In the genomic region with DNA sequence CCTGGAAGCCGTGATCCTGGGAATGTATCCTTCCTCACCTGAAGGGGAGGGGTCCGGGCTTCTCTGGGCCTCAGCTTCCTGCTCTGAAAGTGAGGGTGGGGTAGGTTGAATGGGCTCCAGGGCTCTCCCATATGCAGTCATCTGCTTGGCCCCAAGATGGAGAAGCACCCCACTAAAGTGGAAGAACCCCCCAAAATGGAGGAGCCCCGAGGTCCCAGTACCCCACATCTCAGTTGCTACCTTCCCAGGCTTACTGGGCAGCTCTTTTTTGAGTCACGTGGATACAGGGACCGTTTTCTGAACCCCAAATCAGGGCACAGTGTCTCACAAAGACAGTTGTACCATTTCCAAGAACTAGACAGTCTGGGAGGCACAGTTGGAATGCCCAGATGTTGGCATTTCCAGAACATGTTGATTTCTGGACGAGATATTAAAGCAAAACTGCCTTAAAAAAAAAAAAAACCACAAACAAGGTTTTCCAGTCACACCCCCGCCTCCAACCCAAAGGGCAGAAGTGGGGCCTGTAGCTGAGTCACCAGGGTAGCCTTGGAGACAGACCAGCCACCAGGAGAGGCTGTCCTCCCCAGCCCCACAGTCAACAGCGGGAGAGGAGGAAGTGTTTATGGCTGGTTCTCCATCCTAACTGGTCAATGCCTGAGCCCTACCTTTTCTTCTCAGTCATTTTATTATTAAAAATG, we compare ENCODE assay signal across 1 cellular context.
TF ChIP-seq lines count a peak whose summit lies in the region.

No MANE protein-coding gene starts in this region.

TF ChIP-seq in K562, 482 proteins besides CTCF, POLR2A, EP300 and RAD21 (continued from another document and continues in another):
- TF ChIP-seq, protein P1, sequence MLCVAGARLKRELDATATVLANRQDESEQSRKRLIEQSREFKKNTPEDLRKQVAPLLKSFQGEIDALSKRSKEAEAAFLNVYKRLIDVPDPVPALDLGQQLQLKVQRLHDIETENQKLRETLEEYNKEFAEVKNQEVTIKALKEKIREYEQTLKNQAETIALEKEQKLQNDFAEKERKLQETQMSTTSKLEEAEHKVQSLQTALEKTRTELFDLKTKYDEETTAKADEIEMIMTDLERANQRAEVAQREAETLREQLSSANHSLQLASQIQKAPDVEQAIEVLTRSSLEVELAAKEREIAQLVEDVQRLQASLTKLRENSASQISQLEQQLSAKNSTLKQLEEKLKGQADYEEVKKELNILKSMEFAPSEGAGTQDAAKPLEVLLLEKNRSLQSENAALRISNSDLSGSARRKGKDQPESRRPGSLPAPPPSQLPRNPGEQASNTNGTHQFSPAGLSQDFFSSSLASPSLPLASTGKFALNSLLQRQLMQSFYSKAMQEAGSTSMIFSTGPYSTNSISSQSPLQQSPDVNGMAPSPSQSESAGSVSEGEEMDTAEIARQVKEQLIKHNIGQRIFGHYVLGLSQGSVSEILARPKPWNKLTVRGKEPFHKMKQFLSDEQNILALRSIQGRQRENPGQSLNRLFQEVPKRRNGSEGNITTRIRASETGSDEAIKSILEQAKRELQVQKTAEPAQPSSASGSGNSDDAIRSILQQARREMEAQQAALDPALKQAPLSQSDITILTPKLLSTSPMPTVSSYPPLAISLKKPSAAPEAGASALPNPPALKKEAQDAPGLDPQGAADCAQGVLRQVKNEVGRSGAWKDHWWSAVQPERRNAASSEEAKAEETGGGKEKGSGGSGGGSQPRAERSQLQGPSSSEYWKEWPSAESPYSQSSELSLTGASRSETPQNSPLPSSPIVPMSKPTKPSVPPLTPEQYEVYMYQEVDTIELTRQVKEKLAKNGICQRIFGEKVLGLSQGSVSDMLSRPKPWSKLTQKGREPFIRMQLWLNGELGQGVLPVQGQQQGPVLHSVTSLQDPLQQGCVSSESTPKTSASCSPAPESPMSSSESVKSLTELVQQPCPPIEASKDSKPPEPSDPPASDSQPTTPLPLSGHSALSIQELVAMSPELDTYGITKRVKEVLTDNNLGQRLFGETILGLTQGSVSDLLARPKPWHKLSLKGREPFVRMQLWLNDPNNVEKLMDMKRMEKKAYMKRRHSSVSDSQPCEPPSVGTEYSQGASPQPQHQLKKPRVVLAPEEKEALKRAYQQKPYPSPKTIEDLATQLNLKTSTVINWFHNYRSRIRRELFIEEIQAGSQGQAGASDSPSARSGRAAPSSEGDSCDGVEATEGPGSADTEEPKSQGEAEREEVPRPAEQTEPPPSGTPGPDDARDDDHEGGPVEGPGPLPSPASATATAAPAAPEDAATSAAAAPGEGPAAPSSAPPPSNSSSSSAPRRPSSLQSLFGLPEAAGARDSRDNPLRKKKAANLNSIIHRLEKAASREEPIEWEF (CRISPR knock-in tag; IDR thresholded peaks at IDR 0.05): no peak
- peak; percentile 90 for TF ChIP-seq FOSL1 (tag; conservative IDR thresholded peaks at IDR 0.05)
- no peak for TF ChIP-seq HNRNPLL (IDR thresholded peaks at IDR 0.05; ENCODE audit: low read depth, low read length, poor library complexity, severe bottlenecking)
- TF ChIP-seq, protein P2, sequence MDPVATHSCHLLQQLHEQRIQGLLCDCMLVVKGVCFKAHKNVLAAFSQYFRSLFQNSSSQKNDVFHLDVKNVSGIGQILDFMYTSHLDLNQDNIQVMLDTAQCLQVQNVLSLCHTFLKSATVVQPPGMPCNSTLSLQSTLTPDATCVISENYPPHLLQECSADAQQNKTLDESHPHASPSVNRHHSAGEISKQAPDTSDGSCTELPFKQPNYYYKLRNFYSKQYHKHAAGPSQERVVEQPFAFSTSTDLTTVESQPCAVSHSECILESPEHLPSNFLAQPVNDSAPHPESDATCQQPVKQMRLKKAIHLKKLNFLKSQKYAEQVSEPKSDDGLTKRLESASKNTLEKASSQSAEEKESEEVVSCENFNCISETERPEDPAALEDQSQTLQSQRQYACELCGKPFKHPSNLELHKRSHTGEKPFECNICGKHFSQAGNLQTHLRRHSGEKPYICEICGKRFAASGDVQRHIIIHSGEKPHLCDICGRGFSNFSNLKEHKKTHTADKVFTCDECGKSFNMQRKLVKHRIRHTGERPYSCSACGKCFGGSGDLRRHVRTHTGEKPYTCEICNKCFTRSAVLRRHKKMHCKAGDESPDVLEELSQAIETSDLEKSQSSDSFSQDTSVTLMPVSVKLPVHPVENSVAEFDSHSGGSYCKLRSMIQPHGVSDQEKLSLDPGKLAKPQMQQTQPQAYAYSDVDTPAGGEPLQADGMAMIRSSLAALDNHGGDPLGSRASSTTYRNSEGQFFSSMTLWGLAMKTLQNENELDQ (CRISPR knock-in tag; IDR thresholded peaks at IDR 0.05; ENCODE audit: borderline replicate concordance): no peak
- TF ChIP-seq CHD1 (IDR thresholded peaks at IDR 0.05; ENCODE audit: low read length): no peak
- no peak for TF ChIP-seq ZNF785 (CRISPR knock-in tag; IDR thresholded peaks at IDR 0.05)
- TF ChIP-seq RBFOX2 (IDR thresholded peaks at IDR 0.05; ENCODE audit: low read depth, low read length): no peak
- 0 out of 2 replicates have a peak, but pooled peaks have one; percentile 40 for TF ChIP-seq FOXJ2 (tag; IDR thresholded peaks at IDR 0.05)
- TF ChIP-seq, protein P3, sequence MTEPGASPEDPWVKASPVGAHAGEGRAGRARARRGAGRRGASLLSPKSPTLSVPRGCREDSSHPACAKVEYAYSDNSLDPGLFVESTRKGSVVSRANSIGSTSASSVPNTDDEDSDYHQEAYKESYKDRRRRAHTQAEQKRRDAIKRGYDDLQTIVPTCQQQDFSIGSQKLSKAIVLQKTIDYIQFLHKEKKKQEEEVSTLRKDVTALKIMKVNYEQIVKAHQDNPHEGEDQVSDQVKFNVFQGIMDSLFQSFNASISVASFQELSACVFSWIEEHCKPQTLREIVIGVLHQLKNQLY (CRISPR knock-in tag; conservative IDR thresholded peaks at IDR 0.05): no peak
- TF ChIP-seq EWSR1 (IDR thresholded peaks at IDR 0.05; ENCODE audit: borderline replicate concordance, low read depth, partially characterized antibody): no peak
- TF ChIP-seq ZNF316 (IDR thresholded peaks at IDR 0.05): no peak
- no peak for TF ChIP-seq CREBBP (IDR thresholded peaks at IDR 0.05; ENCODE audit: low read depth, low read length)
- no peak for TF ChIP-seq RBM14 (IDR thresholded peaks at IDR 0.05; ENCODE audit: borderline replicate concordance, insufficient read depth, low read depth, low read length)
- no peak for TF ChIP-seq SMAD1 (IDR thresholded peaks at IDR 0.05; ENCODE audit: low read depth, low read length, partially characterized antibody)
- TF ChIP-seq, protein P4, sequence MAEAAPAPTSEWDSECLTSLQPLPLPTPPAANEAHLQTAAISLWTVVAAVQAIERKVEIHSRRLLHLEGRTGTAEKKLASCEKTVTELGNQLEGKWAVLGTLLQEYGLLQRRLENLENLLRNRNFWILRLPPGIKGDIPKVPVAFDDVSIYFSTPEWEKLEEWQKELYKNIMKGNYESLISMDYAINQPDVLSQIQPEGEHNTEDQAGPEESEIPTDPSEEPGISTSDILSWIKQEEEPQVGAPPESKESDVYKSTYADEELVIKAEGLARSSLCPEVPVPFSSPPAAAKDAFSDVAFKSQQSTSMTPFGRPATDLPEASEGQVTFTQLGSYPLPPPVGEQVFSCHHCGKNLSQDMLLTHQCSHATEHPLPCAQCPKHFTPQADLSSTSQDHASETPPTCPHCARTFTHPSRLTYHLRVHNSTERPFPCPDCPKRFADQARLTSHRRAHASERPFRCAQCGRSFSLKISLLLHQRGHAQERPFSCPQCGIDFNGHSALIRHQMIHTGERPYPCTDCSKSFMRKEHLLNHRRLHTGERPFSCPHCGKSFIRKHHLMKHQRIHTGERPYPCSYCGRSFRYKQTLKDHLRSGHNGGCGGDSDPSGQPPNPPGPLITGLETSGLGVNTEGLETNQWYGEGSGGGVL (CRISPR knock-in tag; IDR thresholded peaks at IDR 0.05): no peak
- TF ChIP-seq, protein P5, sequence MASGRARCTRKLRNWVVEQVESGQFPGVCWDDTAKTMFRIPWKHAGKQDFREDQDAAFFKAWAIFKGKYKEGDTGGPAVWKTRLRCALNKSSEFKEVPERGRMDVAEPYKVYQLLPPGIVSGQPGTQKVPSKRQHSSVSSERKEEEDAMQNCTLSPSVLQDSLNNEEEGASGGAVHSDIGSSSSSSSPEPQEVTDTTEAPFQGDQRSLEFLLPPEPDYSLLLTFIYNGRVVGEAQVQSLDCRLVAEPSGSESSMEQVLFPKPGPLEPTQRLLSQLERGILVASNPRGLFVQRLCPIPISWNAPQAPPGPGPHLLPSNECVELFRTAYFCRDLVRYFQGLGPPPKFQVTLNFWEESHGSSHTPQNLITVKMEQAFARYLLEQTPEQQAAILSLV (tag; IDR thresholded peaks at IDR 0.05): no peak
- no peak for TF ChIP-seq SRSF1 (IDR thresholded peaks at IDR 0.05; ENCODE audit: low read depth, low read length)
- TF ChIP-seq, protein P6, sequence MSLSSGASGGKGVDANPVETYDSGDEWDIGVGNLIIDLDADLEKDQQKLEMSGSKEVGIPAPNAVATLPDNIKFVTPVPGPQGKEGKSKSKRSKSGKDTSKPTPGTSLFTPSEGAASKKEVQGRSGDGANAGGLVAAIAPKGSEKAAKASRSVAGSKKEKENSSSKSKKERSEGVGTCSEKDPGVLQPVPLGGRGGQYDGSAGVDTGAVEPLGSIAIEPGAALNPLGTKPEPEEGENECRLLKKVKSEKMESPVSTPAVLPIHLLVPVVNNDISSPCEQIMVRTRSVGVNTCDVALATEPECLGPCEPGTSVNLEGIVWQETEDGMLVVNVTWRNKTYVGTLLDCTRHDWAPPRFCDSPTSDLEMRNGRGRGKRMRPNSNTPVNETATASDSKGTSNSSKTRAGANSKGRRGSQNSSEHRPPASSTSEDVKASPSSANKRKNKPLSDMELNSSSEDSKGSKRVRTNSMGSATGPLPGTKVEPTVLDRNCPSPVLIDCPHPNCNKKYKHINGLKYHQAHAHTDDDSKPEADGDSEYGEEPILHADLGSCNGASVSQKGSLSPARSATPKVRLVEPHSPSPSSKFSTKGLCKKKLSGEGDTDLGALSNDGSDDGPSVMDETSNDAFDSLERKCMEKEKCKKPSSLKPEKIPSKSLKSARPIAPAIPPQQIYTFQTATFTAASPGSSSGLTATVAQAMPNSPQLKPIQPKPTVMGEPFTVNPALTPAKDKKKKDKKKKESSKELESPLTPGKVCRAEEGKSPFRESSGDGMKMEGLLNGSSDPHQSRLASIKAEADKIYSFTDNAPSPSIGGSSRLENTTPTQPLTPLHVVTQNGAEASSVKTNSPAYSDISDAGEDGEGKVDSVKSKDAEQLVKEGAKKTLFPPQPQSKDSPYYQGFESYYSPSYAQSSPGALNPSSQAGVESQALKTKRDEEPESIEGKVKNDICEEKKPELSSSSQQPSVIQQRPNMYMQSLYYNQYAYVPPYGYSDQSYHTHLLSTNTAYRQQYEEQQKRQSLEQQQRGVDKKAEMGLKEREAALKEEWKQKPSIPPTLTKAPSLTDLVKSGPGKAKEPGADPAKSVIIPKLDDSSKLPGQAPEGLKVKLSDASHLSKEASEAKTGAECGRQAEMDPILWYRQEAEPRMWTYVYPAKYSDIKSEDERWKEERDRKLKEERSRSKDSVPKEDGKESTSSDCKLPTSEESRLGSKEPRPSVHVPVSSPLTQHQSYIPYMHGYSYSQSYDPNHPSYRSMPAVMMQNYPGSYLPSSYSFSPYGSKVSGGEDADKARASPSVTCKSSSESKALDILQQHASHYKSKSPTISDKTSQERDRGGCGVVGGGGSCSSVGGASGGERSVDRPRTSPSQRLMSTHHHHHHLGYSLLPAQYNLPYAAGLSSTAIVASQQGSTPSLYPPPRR (CRISPR knock-in tag; IDR thresholded peaks at IDR 0.05; ENCODE audit: borderline replicate concordance): no peak
- TF ChIP-seq MAZ (CRISPR knock-in tag; conservative IDR thresholded peaks at IDR 0.05 in 1 of 2, IDR thresholded peaks at IDR 0.05 in 1 of 2): peak in 1 of 2 experiments; percentile 65; a peak in 2 of 4 replicates
- no peak for TF ChIP-seq CBFB (CRISPR knock-in tag; IDR thresholded peaks at IDR 0.05)
- peak; percentile 82 for TF ChIP-seq RFX1 (IDR thresholded peaks at IDR 0.05)
- 0 out of 2 replicates have a peak, but pooled peaks have one; percentile 4 for TF ChIP-seq BHLHE40 (IDR thresholded peaks at IDR 0.05; ENCODE audit: low read length)
- no peak for TF ChIP-seq ZNF644 (tag; IDR thresholded peaks at IDR 0.05; ENCODE audit: low read depth)
- no peak for TF ChIP-seq LEF1 (IDR thresholded peaks at IDR 0.05)
- 0 out of 2 replicates have a peak, but pooled peaks have one; percentile 55 for TF ChIP-seq SPI1 (IDR thresholded peaks at IDR 0.05; ENCODE audit: borderline replicate concordance, low read depth, low read length)
- TF ChIP-seq, protein P7, sequence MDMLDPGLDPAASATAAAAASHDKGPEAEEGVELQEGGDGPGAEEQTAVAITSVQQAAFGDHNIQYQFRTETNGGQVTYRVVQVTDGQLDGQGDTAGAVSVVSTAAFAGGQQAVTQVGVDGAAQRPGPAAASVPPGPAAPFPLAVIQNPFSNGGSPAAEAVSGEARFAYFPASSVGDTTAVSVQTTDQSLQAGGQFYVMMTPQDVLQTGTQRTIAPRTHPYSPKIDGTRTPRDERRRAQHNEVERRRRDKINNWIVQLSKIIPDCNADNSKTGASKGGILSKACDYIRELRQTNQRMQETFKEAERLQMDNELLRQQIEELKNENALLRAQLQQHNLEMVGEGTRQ (CRISPR knock-in tag; IDR thresholded peaks at IDR 0.05): 0 out of 2 replicates have a peak, but pooled peaks have one; percentile 8
- no peak for TF ChIP-seq ETV1 (tag; conservative IDR thresholded peaks at IDR 0.05; ENCODE audit: low read depth)
- TF ChIP-seq TBP (optimal IDR thresholded peaks at IDR 0.05; ENCODE audit: low read depth, low read length): no peak
- no peak for TF ChIP-seq SP2 (IDR thresholded peaks at IDR 0.05; ENCODE audit: extremely low read depth, low read depth, low read length, poor library complexity, severe bottlenecking)
- TF ChIP-seq EGR1 (conservative IDR thresholded peaks at IDR 0.05): peak; percentile 85
- TF ChIP-seq ZNF23 (CRISPR knock-in tag; IDR thresholded peaks at IDR 0.05): no peak
- TF ChIP-seq MAFG (tag; conservative IDR thresholded peaks at IDR 0.05): 0 out of 2 replicates have a peak, but pooled peaks have one; percentile 12
- no peak for TF ChIP-seq NR2C2 (CRISPR knock-in tag; IDR thresholded peaks at IDR 0.05)
- TF ChIP-seq NR2C2 (tag; IDR thresholded peaks at IDR 0.05): 0 out of 2 replicates have a peak, but pooled peaks have one; percentile 31
- TF ChIP-seq POLR2H (tag; IDR thresholded peaks at IDR 0.05; ENCODE audit: low read depth): no peak
- TF ChIP-seq SP1 (CRISPR knock-in tag; IDR thresholded peaks at IDR 0.05): no peak
- no peak for TF ChIP-seq FOS (IDR thresholded peaks at IDR 0.05; ENCODE audit: extremely low read depth, insufficient read length)
- no peak for TF ChIP-seq ZNF232 (CRISPR knock-in tag; IDR thresholded peaks at IDR 0.05)
- TF ChIP-seq JUN (IDR thresholded peaks at IDR 0.05; ENCODE audit: borderline replicate concordance, low read depth, low read length): peak; percentile 51; the same call in 1 of the 2 replicates
- no peak for TF ChIP-seq JUN (CRISPR knock-in tag; IDR thresholded peaks at IDR 0.05; ENCODE audit: borderline replicate concordance)
- no peak for TF ChIP-seq KLF6 (CRISPR knock-in tag; IDR thresholded peaks at IDR 0.05; ENCODE audit: borderline replicate concordance)
- peak; percentile 5; the same call in 1 of the 2 replicates for TF ChIP-seq MAFF (IDR thresholded peaks at IDR 0.05; ENCODE audit: low read length)
- TF ChIP-seq OTX1 (CRISPR knock-in tag; IDR thresholded peaks at IDR 0.05): no peak
- no peak for TF ChIP-seq HMGN3 (IDR thresholded peaks at IDR 0.05; ENCODE audit: borderline replicate concordance, extremely low read depth, insufficient read length, low read depth, low read length)
